ENCODE assay signal across 13 cellular contexts in the genomic region with DNA sequence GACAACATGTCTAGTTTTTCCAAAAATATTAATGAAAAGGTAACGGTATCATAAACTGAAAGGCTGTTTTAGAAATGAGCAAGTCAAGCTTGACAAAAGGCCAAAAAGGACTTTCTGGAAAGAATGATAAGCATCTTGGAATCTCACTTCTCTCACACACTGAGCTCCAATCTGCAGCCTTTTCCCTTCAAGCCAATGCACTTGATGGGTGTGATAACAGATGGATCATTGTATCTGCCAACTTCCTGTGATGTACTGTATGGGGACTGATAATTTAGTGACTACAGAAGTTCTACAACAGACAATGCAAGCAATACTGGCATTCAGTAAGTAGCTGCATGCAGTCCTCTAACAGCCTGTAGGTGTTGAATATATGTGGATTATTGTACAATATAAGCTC.
A peak's percentile ranks its signal among the peaks of the same experiment; 100 is the strongest.
DNase-seq lines count a peak whose midpoint lies in the region; ATAC-seq and TF ChIP-seq lines count a peak whose summit lies in the region.
"Had no signal": no experiment of that assay in that cellular context is flagged by ENCODE, and none has a peak within 500 bp of the region (broad histone marks: within the 10 kb centered on the region; RNA-seq: fewer than 3 reads in every experiment).

No MANE protein-coding gene starts in this region.

- H4K20me1 ChIP-seq in GM23248 (ENCODE audit: insufficient read depth), result peaks cover 60% of the 10 kb centered on the region

- no peaks in the 10 kb centered on the region for H3K27me3 ChIP-seq in GM23248 (replicated peaks; ENCODE audit: insufficient read depth)
- H3K27me3 ChIP-seq in endodermal cell (ENCODE audit: control insufficient read depth, insufficient read depth, low read length, poor library complexity, severe bottlenecking), result no peaks in the 10 kb centered on the region
- H3K27me3 ChIP-seq: tibial artery had no signal

- H3K9me3 ChIP-seq in GM23248 (ENCODE audit: low read depth), result no peaks in the 10 kb centered on the region
- no peaks in the 10 kb centered on the region for H3K9me3 ChIP-seq in endodermal cell (ENCODE audit: control insufficient read depth, low read length)
- H3K9me3 ChIP-seq: tibial artery had no signal

- H3K9ac ChIP-seq in GM23248 (no peak overlapping the region), endodermal cell (ENCODE audit: extremely low read depth, low read length, poor library complexity, severe bottlenecking) (no peak overlapping the region)

- no peaks in the 10 kb centered on the region for H3K9me3 Mint-ChIP-seq in nephron progenitor cell
- no peaks in the 10 kb centered on the region for H3K9me3 Mint-ChIP-seq in endodermal cell

- H3K36me3 Mint-ChIP-seq in nephron progenitor cell (ENCODE audit: low read depth) (no peaks in the 10 kb centered on the region), endodermal cell (ENCODE audit: low read depth) (no peaks in the 10 kb centered on the region)

- ATAC-seq in HG02571 (IDR thresholded peaks at IDR 0.05; ENCODE audit: unreplicated experiment), result no peak

- no peak overlapping the region for H2AFZ ChIP-seq in GM23248

- no peak overlapping the region for H3K4me3 ChIP-seq in GM23248
- H3K4me3 ChIP-seq in endodermal cell (ENCODE audit: low read length), result no peak overlapping the region
- H3K4me3 ChIP-seq: tibial artery had no signal

- H3K27me3 Mint-ChIP-seq in nephron progenitor cell (ENCODE audit: low read depth, poor library complexity) (no peaks in the 10 kb centered on the region), endodermal cell (ENCODE audit: insufficient read depth) (no peaks in the 10 kb centered on the region)

- WGBS in GM23248 (ENCODE audit: low coverage in 1 of 2, low lambda C conversion rate in 2 of 2, missing lambda C conversion rate in 2 of 2), 2 experiments, result 6 to 19% methylated on average over 1 of the region's 1 CpG
- WGBS in endodermal cell (ENCODE audit: insufficient coverage in 1 of 2, insufficient read length in 1 of 2), 2 experiments, result 100% methylated on average over 1 of the region's 1 CpG; no CpG with 5 or more reads in 1 of the 2 experiments

- H3K27ac ChIP-seq in GM23248 (no peak overlapping the region), endodermal cell (ENCODE audit: low read depth, low read length) (no peak overlapping the region)

- H3K79me2 ChIP-seq in GM23248 (ENCODE audit: insufficient read depth), result peaks cover 100% of the 10 kb centered on the region

- peak overlapping the region; percentile 2 for H3K4me2 ChIP-seq in GM23248 (ENCODE audit: unreplicated experiment)

- H3K4me3 Mint-ChIP-seq in nephron progenitor cell (no peak overlapping the region), endodermal cell (no peak overlapping the region)

- H3K4me1 ChIP-seq in GM23248 (ENCODE audit: insufficient read depth) (peaks cover 57% of the 10 kb centered on the region), endodermal cell (ENCODE audit: control insufficient read depth, insufficient read depth, low read length) (peaks cover 4% of the 10 kb centered on the region)

- H3K9me2 ChIP-seq in GM23248 (ENCODE audit: insufficient read depth), result no peaks in the 10 kb centered on the region

- DNase-seq in GM23248, result peak; percentile 64
- peak; percentile 75 for DNase-seq in RPMI7951 (ENCODE audit: low read depth)
- peak; percentile 54 for DNase-seq in dermis blood vessel endothelial cell
- no peak for DNase-seq in nephron progenitor cell
- DNase-seq in NCI-H2107 treated with DMSO at 0.1 percent for 48 hours (lab: John Stamatoyannopoulos, UW; ENCODE audit: unreplicated experiment), result no peak
- no peak for DNase-seq in DMS153 treated with DMSO at 0.1 percent for 48 hours (lab: John Stamatoyannopoulos, UW; ENCODE audit: unreplicated experiment)
- no peak for DNase-seq in endodermal cell
- DNase-seq: DMS153; hippocampal formation; NCI-H2029; stimulated activated CD4-positive, alpha-beta T cell treated with anti-CD3 and anti-CD28 coated beads, Interleukin-12 subunit alpha, Interleukin-12 subunit beta, amount 100 ng/mL, for 4 hours; tibial artery had no signal

- H3K4me1 Mint-ChIP-seq in nephron progenitor cell (peaks cover 62% of the 10 kb centered on the region), endodermal cell (peaks cover 32% of the 10 kb centered on the region)

- H3K27ac Mint-ChIP-seq in nephron progenitor cell (peak overlapping the region; percentile 48), endodermal cell (no peak overlapping the region)

- H3K36me3 ChIP-seq in GM23248 (ENCODE audit: low read depth) (no peaks in the 10 kb centered on the region), endodermal cell (ENCODE audit: control insufficient read depth, insufficient read depth, low read length) (no peaks in the 10 kb centered on the region)
- H3K36me3 ChIP-seq: tibial artery had no signal

- H3F3A ChIP-seq in GM23248 (ENCODE audit: insufficient read depth), result peaks cover 38% of the 10 kb centered on the region

- TF ChIP-seq CTCF in nephron progenitor cell (IDR thresholded peaks at IDR 0.05) (no peak), endodermal cell (conservative IDR thresholded peaks at IDR 0.05) (no peak)

- in situ Hi-C loops in GM23248 (cut with MboI), result no loop called here

Comparison
In these comparisons a context has a peak if more than half of its experiments do, and no peak if none do; other contexts are left out.
1. DNase-seq: peak in GM23248 (single experiment), RPMI7951 (single experiment) and dermis blood vessel endothelial cell (single experiment); none in nephron progenitor cell (single experiment), NCI-H2107 treated with DMSO at 0.1 percent for 48 hours (single experiment), DMS153 treated with DMSO at 0.1 percent for 48 hours (single experiment) and endodermal cell (single experiment).